In genomic region chr3:196849180-196849721, GRCh38 we compare ENCODE assay signal across 23 cellular contexts.
"Had no signal": no experiment of that assay in that cellular context is flagged by ENCODE, and none has a peak within 500 bp of the region (broad histone marks: within the 10 kb centered on the region; RNA-seq: fewer than 3 reads in every experiment).

No MANE protein-coding gene starts in this region.

- H3K27ac ChIP-seq: gastrocnemius medialis, ovary, psoas muscle, sigmoid colon, testis, tibial nerve, upper lobe of left lung had no signal

- H3K9me3 ChIP-seq: gastrocnemius medialis, ovary, psoas muscle, sigmoid colon, testis, tibial nerve, upper lobe of left lung had no signal

- H3K36me3 ChIP-seq: gastrocnemius medialis, ovary, sigmoid colon, tibial nerve, upper lobe of left lung had no signal

- H3K4me3 ChIP-seq: gastrocnemius medialis, lung, ovary, psoas muscle, sigmoid colon, testis, tibial nerve, upper lobe of left lung had no signal

- H3K4me1 ChIP-seq: gastrocnemius medialis, psoas muscle, sigmoid colon, testis, tibial nerve, upper lobe of left lung had no signal

- ATAC-seq: effector memory CD8-positive, alpha-beta T cell; gastrocnemius medialis; left lobe of liver; natural killer cell; psoas muscle; right cardiac atrium; stimulated activated effector memory CD8-positive, alpha-beta T cell treated with anti-CD3 and anti-CD28 coated beads, Interleukin-12 subunit alpha, Interleukin-12 subunit beta, amount 100 ng/mL, for 72 hours; stimulated activated naive CD8-positive, alpha-beta T cell treated with anti-CD3 and anti-CD28 coated beads, Interleukin-15, Interleukin-2, amounts not matched to agents 100 U/mL and 50 U/mL, for 24 hours had no signal

- DNase-seq: cortex of kidney; effector memory CD8-positive, alpha-beta T cell; foreskin fibroblast; gastrocnemius medialis; head of caudate nucleus; kidney; natural killer cell; occipital lobe; ovary; posterior cingulate gyrus; psoas muscle; right cardiac atrium; sigmoid colon; stimulated activated CD4-positive, alpha-beta T cell treated with anti-CD3 and anti-CD28 coated beads, Interleukin-2, amount 100 ng/mL, for 24 hours; stimulated activated CD4-positive, alpha-beta T cell treated with anti-CD3 and anti-CD28 coated beads, Interleukin-4, amount 100 ng/mL, for 24 hours; stimulated activated naive CD8-positive, alpha-beta T cell treated with anti-CD3 and anti-CD28 coated beads, Interleukin-15, Interleukin-2, amounts not matched to agents 100 U/mL and 50 U/mL, for 24 hours; substantia nigra; testis; upper lobe of left lung had no signal

- H3K27me3 ChIP-seq: gastrocnemius medialis, ovary, sigmoid colon, testis, tibial nerve, upper lobe of left lung had no signal
